8 cellular contexts compared by ENCODE assay signal in genomic region chr16:1342526-1343427, GRCh38. TPM values are rescaled to one million over a fixed set of nuclear protein-coding genes. Genes with fewer than 3 reads are reported as not detected.
A peak's percentile ranks its signal among the peaks of the same experiment; 100 is the strongest.
DNase-seq lines count a peak whose midpoint lies in the region; ATAC-seq and TF ChIP-seq lines count a peak whose summit lies in the region.

No MANE protein-coding gene starts in this region.

- H3K27ac ChIP-seq in SK-N-SH (ENCODE audit: low read depth in 2 of 2, low read length in 1 of 2): no peak overlapping the region
- no peak overlapping the region for H3K27ac ChIP-seq in cardiac muscle cell

- H3K27me3 ChIP-seq in SK-N-SH (ENCODE audit: insufficient read depth) (peaks cover 18% of the 10 kb centered on the region), cardiac muscle cell (peaks cover 11% of the 10 kb centered on the region)

- DNase-seq in NCI-H1105 (lab: John Stamatoyannopoulos, UW): peak; percentile 88
- peak; percentile 100 for DNase-seq in SK-N-SH
- DNase-seq in activated naive CD4-positive, alpha-beta T cell treated with anti-CD3 and anti-CD28 coated beads, Interleukin-2, amount 50 U/mL, for 16 hours: peak; percentile 86
- DNase-seq in cardiac muscle cell (ENCODE audit: low read depth in 1 of 2, low spot score in 1 of 2): peak; percentile 83 to 99
- peak; percentile 97 for DNase-seq in posterior vena cava (ENCODE audit: low spot score)
- peak; percentile 97 for DNase-seq in ureter (ENCODE audit: low spot score)

- no peak overlapping the region for H3K9ac ChIP-seq in SK-N-SH

- 0 out of 2 replicates have a peak, but pooled peaks have one; percentile 9 for TF ChIP-seq CTCF in GM12875 (IDR thresholded peaks at IDR 0.05; ENCODE audit: borderline replicate concordance, insufficient read depth, low read depth, low read length)
- no peak for TF ChIP-seq CTCF in SK-N-SH (IDR thresholded peaks at IDR 0.05)
- no peak for TF ChIP-seq CTCF in cardiac muscle cell (IDR thresholded peaks at IDR 0.05; ENCODE audit: low read depth, low read length)

- H3K36me3 ChIP-seq in SK-N-SH (replicated peaks in 1 of 2; ENCODE audit: control insufficient read depth in 1 of 2, insufficient read depth in 2 of 2, low read length in 1 of 2) (peaks cover 0 to under 1% of the 10 kb centered on the region in 2 experiments), cardiac muscle cell (no peaks in the 10 kb centered on the region)

- H3K9me2 ChIP-seq in SK-N-SH: no peaks in the 10 kb centered on the region

- H3K9me3 ChIP-seq in SK-N-SH (no peaks in the 10 kb centered on the region), cardiac muscle cell (ENCODE audit: low read depth) (no peaks in the 10 kb centered on the region)

- POLR2A ChIA-PET in SK-N-SH (lab: Yijun Ruan, JAX): no interaction called here

- H3K4me3 ChIP-seq in GM12875 (ENCODE audit: low read depth, low read length) (no peak overlapping the region), SK-N-SH (ENCODE audit: low read depth in 2 of 2, low read length in 1 of 2) (peak overlapping the region; percentile 41 to 51), cardiac muscle cell (peak overlapping the region; percentile 29)

- no peaks in the 10 kb centered on the region for H4K20me1 ChIP-seq in SK-N-SH (ENCODE audit: insufficient read depth)

- H2AFZ ChIP-seq in SK-N-SH (ENCODE audit: low read depth): no peak overlapping the region; the same call in 1 of the 2 replicates

- CTCF ChIA-PET in SK-N-SH (lab: Yijun Ruan, JAX): interaction anchor here (0.6 to 2.6 kb wide), 7 partner anchors 13 to 126 kb away, joined by 3 to 9 read pairs (median 3); no protein-coding TSS in a partner anchor

- TF ChIP-seq RAD21 in SK-N-SH (IDR thresholded peaks at IDR 0.05; ENCODE audit: low read length): no peak

- peak; percentile 91 for ATAC-seq in HG02763 (IDR thresholded peaks at IDR 0.05; ENCODE audit: unreplicated experiment)

- 2% methylated on average over 27 of the region's 49 CpGs for WGBS in SK-N-SH (ENCODE audit: low lambda C conversion rate)

- TF ChIP-seq EP300 in SK-N-SH (IDR thresholded peaks at IDR 0.05; ENCODE audit: borderline replicate concordance in 1 of 2, low read depth in 1 of 2, low read length in 1 of 2): no peak

- H3K79me2 ChIP-seq in SK-N-SH (ENCODE audit: insufficient read depth): no peaks in the 10 kb centered on the region

- H3K4me1 ChIP-seq in SK-N-SH (ENCODE audit: control insufficient read depth in 1 of 2, insufficient read depth in 2 of 2, low read depth in 1 of 2, low read length in 1 of 2) (peaks cover 0 to 18% of the 10 kb centered on the region in 2 experiments; a peak in 1 of 4 replicates), cardiac muscle cell (ENCODE audit: low read depth) (no peaks in the 10 kb centered on the region)

- peak overlapping the region; percentile 73 for H3K4me2 ChIP-seq in SK-N-SH

- H3F3A ChIP-seq in SK-N-SH (replicated peaks; ENCODE audit: insufficient read depth): no peaks in the 10 kb centered on the region

- intact Hi-C loops in posterior vena cava (cut with DNase I): no loop called here

TF ChIP-seq in SK-N-SH, 30 proteins besides CTCF, POLR2A, EP300 and RAD21:
- TF ChIP-seq FOXJ3 (CRISPR knock-in tag; IDR thresholded peaks at IDR 0.05) (no peak), SIN3A (IDR thresholded peaks at IDR 0.05; ENCODE audit: borderline replicate concordance, low read depth, low read length) (peak; percentile 61; the same call in 1 of the 2 replicates), MAX (IDR thresholded peaks at IDR 0.05; ENCODE audit: low read depth) (no peak), MXI1 (IDR thresholded peaks at IDR 0.05; ENCODE audit: low read depth, low read length) (peak; percentile 56), ELF1 (IDR thresholded peaks at IDR 0.05) (no peak), FOXM1 (IDR thresholded peaks at IDR 0.05; ENCODE audit: low read depth) (no peak), RFX5 (IDR thresholded peaks at IDR 0.05; ENCODE audit: low read length) (peak; percentile 74; the same call in 1 of the 2 replicates), IRF3 (IDR thresholded peaks at IDR 0.05; ENCODE audit: low read depth, low read length) (peak; percentile 39; the same call in 1 of the 2 replicates), YY1 (IDR thresholded peaks at IDR 0.05; ENCODE audit: low read depth) (no peak), TAF1 (IDR thresholded peaks at IDR 0.05; ENCODE audit: borderline replicate concordance, low read depth, low read length) (no peak), CHD2 (IDR thresholded peaks at IDR 0.05; ENCODE audit: low read length, partially characterized antibody) (peak; percentile 54)

RNA-seq across cellular contexts. Expression of gene TSR3, which starts 8.9 kb away (rescaled TPM):
- polyA plus RNA-seq in SK-N-SH (2012; rRNA removed): 67.6 and 87.3 TPM in 2 replicates
- 57.7 and 71.3 TPM in 2 replicates for polyA plus RNA-seq in SK-N-SH (2012; cell fraction: cytosol; rRNA removed)
- 44.6 and 53.0 TPM in 2 replicates for polyA plus RNA-seq in SK-N-SH (2012; cell fraction: nucleus; rRNA removed)
- 119 and 125 TPM in 2 replicates for total RNA-seq in cardiac muscle cell
- 157 and 173 TPM in 2 replicates for polyA plus RNA-seq in cardiac muscle cell
- 10 to 100 TPM; 40.4 to 40.7 TPM for total RNA-seq in posterior vena cava
- 38.2 TPM for total RNA-seq in ureter

RNA-seq across cellular contexts. Expression of gene GNPTG, which starts 9.0 kb away (rescaled TPM):
- polyA plus RNA-seq in SK-N-SH (2012; rRNA removed) (113 and 114 TPM in 2 replicates), cardiac muscle cell (42.5 and 57.0 TPM in 2 replicates)
- polyA plus RNA-seq in SK-N-SH (2012; cell fraction: cytosol; rRNA removed): 53.9 and 77.4 TPM in 2 replicates
- 170 and 246 TPM in 2 replicates for polyA plus RNA-seq in SK-N-SH (2012; cell fraction: nucleus; rRNA removed)
- total RNA-seq in cardiac muscle cell (60.3 and 62.7 TPM in 2 replicates), posterior vena cava (10 to 100 TPM; 48.4 to 55.6 TPM), ureter (67.6 TPM)

RNA-seq across cellular contexts. Expression of gene BAIAP3, which starts 9.3 kb away (rescaled TPM):
- polyA plus RNA-seq in SK-N-SH (2012; rRNA removed) (1.1 and 2.0 TPM in 2 replicates), cardiac muscle cell (2.7 and 7.7 TPM in 2 replicates)
- polyA plus RNA-seq in SK-N-SH (2012; cell fraction: cytosol; rRNA removed): 0.13 and 0.58 TPM in 2 replicates
- 8.2 and 12.4 TPM in 2 replicates for polyA plus RNA-seq in SK-N-SH (2012; cell fraction: nucleus; rRNA removed)
- total RNA-seq in cardiac muscle cell (7.4 and 8.1 TPM in 2 replicates), posterior vena cava (under 1 TPM; 0.24 to 0.56 TPM), ureter (3.9 TPM)

RNA-seq across cellular contexts. Expression of gene UBE2I, which starts 33.3 kb away (rescaled TPM):
- 107 and 113 TPM in 2 replicates for polyA plus RNA-seq in SK-N-SH (2012; rRNA removed)
- polyA plus RNA-seq in SK-N-SH (2012; cell fraction: cytosol; rRNA removed): 126 and 141 TPM in 2 replicates
- polyA plus RNA-seq in SK-N-SH (2012; cell fraction: nucleus; rRNA removed): 116 and 131 TPM in 2 replicates
- total RNA-seq in cardiac muscle cell: 75.4 and 81.4 TPM in 2 replicates
- polyA plus RNA-seq in cardiac muscle cell: 156 and 157 TPM in 2 replicates
- total RNA-seq in posterior vena cava: 10 to 100 TPM; 68.0 to 68.4 TPM
- total RNA-seq in ureter: 150 TPM
